ENCODE assay signal across 18 cellular contexts in the genomic region with DNA sequence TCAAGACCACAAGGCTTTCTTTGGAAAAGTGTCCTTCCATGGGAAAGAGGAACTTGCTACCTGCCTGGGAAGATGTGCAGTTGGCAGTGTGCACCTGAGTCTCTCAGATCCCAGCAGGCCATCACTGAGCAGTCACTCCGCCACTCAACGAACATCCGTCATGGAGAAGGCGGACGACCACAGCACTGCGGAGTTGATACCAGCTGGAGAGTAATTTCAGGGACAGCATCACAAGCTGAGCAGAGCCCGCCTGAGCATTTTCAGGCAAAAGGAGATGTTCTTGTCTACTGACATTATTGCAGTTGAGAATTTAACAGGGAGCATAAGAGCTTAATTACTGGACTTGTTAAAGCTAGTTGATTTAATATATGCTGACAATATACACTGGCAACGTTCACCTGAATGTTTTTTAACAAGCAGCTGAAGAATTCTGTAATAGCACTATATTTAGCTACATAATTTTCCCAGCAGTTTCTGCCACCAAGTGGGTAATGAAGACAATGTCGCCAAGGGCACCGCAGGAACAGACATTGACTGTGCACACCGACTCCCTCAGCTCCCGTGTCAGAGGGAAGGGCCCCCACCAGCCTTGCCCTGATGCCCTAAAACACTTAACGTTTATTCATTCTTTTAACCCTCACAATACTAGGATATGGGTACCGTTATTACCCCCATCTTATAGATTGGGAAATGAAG. TPM values are rescaled to one million over a fixed set of nuclear protein-coding genes. Genes with fewer than 3 reads are reported as not detected.
DNase-seq lines count a peak whose midpoint lies in the region; ATAC-seq and TF ChIP-seq lines count a peak whose summit lies in the region.
"Had no signal": no experiment of that assay in that cellular context is flagged by ENCODE, and none has a peak within 500 bp of the region (broad histone marks: within the 10 kb centered on the region; RNA-seq: fewer than 3 reads in every experiment).

No MANE protein-coding gene starts in this region.

- H3K9me3 ChIP-seq in thoracic aorta = no peaks in the 10 kb centered on the region
- H3K9me3 ChIP-seq: left lung had no signal

- TF ChIP-seq CTCF in RWPE1 (conservative IDR thresholded peaks at IDR 0.05; ENCODE audit: low read depth) (no peak), thoracic aorta (IDR thresholded peaks at IDR 0.05) (no peak), foreskin fibroblast (IDR thresholded peaks at IDR 0.05; ENCODE audit: low read depth, low read length) (no peak)

- H3K27ac ChIP-seq in RWPE1 (peak overlapping the region; percentile 81), thoracic aorta (peak overlapping the region; percentile 69 to 83)
- H3K27ac ChIP-seq: left lung had no signal

- DNase-seq in NCI-H2171 treated with DMSO at 0.1 percent for 48 hours (lab: John Stamatoyannopoulos, UW) (peak; percentile 40), NCI-H2171 (lab: John Stamatoyannopoulos, UW) (no peak), RWPE1 (ENCODE audit: low spot score) (no peak), left ventricle myocardium superior (no peak), thoracic aorta (ENCODE audit: low spot score) (no peak), DMS 273 treated with DMSO at 0.1 percent for 48 hours (lab: John Stamatoyannopoulos, UW) (no peak), activated T-cell treated with anti-CD3 and anti-CD28 coated beads for 4 hours (no peak), foreskin fibroblast (no peak)
- DNase-seq: activated CD4-positive, alpha-beta memory T cell treated with anti-CD3 and anti-CD28 coated beads, Interleukin-2, amount 10 ng/mL, durations not matched to agents 7 days and 5 days; activated naive CD4-positive, alpha-beta T cell treated with Interleukin-2 at 50 U/mL for 16 hours; activated T-cell treated with anti-CD3 and anti-CD28 coated beads, Interleukin-2, amount 50 U/mL, for 24 hours; amniotic stem cell; effector memory CD4-positive, alpha-beta T cell; left lung; RPMI8226; stimulated activated CD4-positive, alpha-beta T cell treated with anti-CD3 and anti-CD28 coated beads, Interleukin-12 subunit alpha, Interleukin-12 subunit beta, amount 100 ng/mL, for 4 hours had no signal

- POLR2A ChIA-PET in RWPE1 (lab: Yijun Ruan, JAX; ENCODE audit: low non-redundant PET) = no interaction called here

- H3K27me3 ChIP-seq in thoracic aorta (replicated peaks; ENCODE audit: insufficient read depth) = no peaks in the 10 kb centered on the region
- H3K27me3 ChIP-seq: left lung had no signal

- peaks cover 14% of the 10 kb centered on the region for H3K36me3 ChIP-seq in thoracic aorta

- CTCF ChIA-PET in RWPE1 (lab: Yijun Ruan, JAX) = interaction anchor here (0.6 kb wide), 1 partner anchor 183 kb away, joined by 3 read pairs; no protein-coding TSS in a partner anchor

- intact Hi-C loops in left ventricle myocardium superior (cut with micrococcal nuclease) = no loop called here

- H3K4me3 ChIP-seq in thoracic aorta (no peak overlapping the region), foreskin fibroblast (ENCODE audit: low read depth in 1 of 2, low read length in 2 of 2) (no peak overlapping the region)
- H3K4me3 ChIP-seq: left lung had no signal

- peaks cover 32 to 68% of the 10 kb centered on the region in 2 donors for H3K4me1 ChIP-seq in thoracic aorta (ENCODE audit: control insufficient read depth in 1 of 2, low read depth in 2 of 2)

- ATAC-seq in left ventricle myocardium superior = peak; percentile 14
- no peak for ATAC-seq in thoracic aorta (ENCODE audit: insufficient number of reproducible peaks, low FRiP score, low read depth)
- ATAC-seq: esophagus mucosa, HepG2, left lung had no signal

RNA-seq across cellular contexts. Expression of gene ARFGAP3, which starts 52.4 kb away (rescaled TPM):
- total RNA-seq in left ventricle myocardium superior (25.8 TPM), thoracic aorta (10 to 100 TPM; 52.9 to 68.9 TPM)
